In genomic region chr3:171376125-171376947, GRCh38 we compare ENCODE assay signal across 11 cellular contexts.
DNase-seq lines count a peak whose midpoint lies in the region; ATAC-seq and TF ChIP-seq lines count a peak whose summit lies in the region.
"Had no signal": no experiment of that assay in that cellular context is flagged by ENCODE, and none has a peak within 500 bp of the region (broad histone marks: within the 10 kb centered on the region; RNA-seq: fewer than 3 reads in every experiment).

No MANE protein-coding gene starts in this region.

- no peaks in the 10 kb centered on the region for H3K36me3 ChIP-seq in upper lobe of right lung

- peaks cover 21% of the 10 kb centered on the region for H3K4me1 ChIP-seq in upper lobe of right lung

- H3K4me1 Mint-ChIP-seq in activated naive CD8-positive, alpha-beta T cell (ENCODE audit: low read depth) = peaks cover 59% of the 10 kb centered on the region
- peaks cover 33% of the 10 kb centered on the region for H3K4me1 Mint-ChIP-seq in activated naive CD8-positive, alpha-beta T cell treated with anti-CD3 and anti-CD28 coated beads for 36 hours

- H3K27ac ChIP-seq in upper lobe of right lung = no peak overlapping the region

- no peaks in the 10 kb centered on the region for H3K9me3 Mint-ChIP-seq in activated naive CD8-positive, alpha-beta T cell (ENCODE audit: low read depth)
- no peaks in the 10 kb centered on the region for H3K9me3 Mint-ChIP-seq in activated naive CD8-positive, alpha-beta T cell treated with anti-CD3 and anti-CD28 coated beads for 36 hours

- ATAC-seq in left colon = peak; percentile 16
- ATAC-seq in upper lobe of right lung = peak; percentile 87
- ATAC-seq in GM21367 (IDR thresholded peaks at IDR 0.05; ENCODE audit: unreplicated experiment) = no peak
- ATAC-seq in HG02870 (IDR thresholded peaks at IDR 0.05; ENCODE audit: unreplicated experiment) = no peak
- ATAC-seq: esophagus mucosa had no signal

- no peaks in the 10 kb centered on the region for H3K36me3 Mint-ChIP-seq in activated naive CD8-positive, alpha-beta T cell
- H3K36me3 Mint-ChIP-seq in activated naive CD8-positive, alpha-beta T cell treated with anti-CD3 and anti-CD28 coated beads for 36 hours = peaks cover 3% of the 10 kb centered on the region

- in situ Hi-C loops in astrocyte of the spinal cord (cut with HindIII; ENCODE audit: low sequenced_read_pairs) = no loop called here

- intact Hi-C loops in left colon (cut with DNase I, micrococcal nuclease) = no loop called here
- intact Hi-C loops in upper lobe of right lung (cut with DNase I) = no loop called here

- no peak overlapping the region for H3K4me3 ChIP-seq in astrocyte of the spinal cord (ENCODE audit: low read depth, low read length)
- no peak overlapping the region for H3K4me3 ChIP-seq in upper lobe of right lung

- H3K4me3 Mint-ChIP-seq in activated naive CD8-positive, alpha-beta T cell = no peak overlapping the region
- H3K4me3 Mint-ChIP-seq in activated naive CD8-positive, alpha-beta T cell treated with anti-CD3 and anti-CD28 coated beads for 36 hours = no peak overlapping the region

- H3K27ac Mint-ChIP-seq in activated naive CD8-positive, alpha-beta T cell = peak overlapping the region; percentile 28
- H3K27ac Mint-ChIP-seq in activated naive CD8-positive, alpha-beta T cell treated with anti-CD3 and anti-CD28 coated beads for 36 hours = no peak overlapping the region

- no peak for DNase-seq in activated naive CD8-positive, alpha-beta T cell treated with anti-CD3 and anti-CD28 coated beads for 36 hours
- DNase-seq in astrocyte of the spinal cord (ENCODE audit: low read depth, low spot score) = peak; percentile 39
- no peak for DNase-seq in left colon
- DNase-seq in upper lobe of right lung = no peak
- DNase-seq in middle frontal gyrus (ENCODE audit: extremely low spot score, low spot score) = no peak
- DNase-seq: NCI-H526, posterior cingulate gyrus had no signal

- TF ChIP-seq CTCF in astrocyte of the spinal cord (IDR thresholded peaks at IDR 0.05; ENCODE audit: low read depth, low read length) = no peak
- TF ChIP-seq CTCF in upper lobe of right lung (IDR thresholded peaks at IDR 0.05) = no peak

- H3K9me3 ChIP-seq in upper lobe of right lung = no peaks in the 10 kb centered on the region

- H3K27me3 ChIP-seq in upper lobe of right lung = no peaks in the 10 kb centered on the region

- no peaks in the 10 kb centered on the region for H3K27me3 Mint-ChIP-seq in activated naive CD8-positive, alpha-beta T cell
- no peaks in the 10 kb centered on the region for H3K27me3 Mint-ChIP-seq in activated naive CD8-positive, alpha-beta T cell treated with anti-CD3 and anti-CD28 coated beads for 36 hours

Comparison
In these comparisons a context has a peak if more than half of its experiments do, and no peak if none do; other contexts are left out.
1. ATAC-seq: peak in left colon (single experiment) and upper lobe of right lung (single experiment); none in GM21367 (single experiment) and HG02870 (single experiment).